ENCODE assay signal across 8 cellular contexts in genomic region chr1:234724517-234725176, GRCh38.
DNase-seq lines count a peak whose midpoint lies in the region; ATAC-seq and TF ChIP-seq lines count a peak whose summit lies in the region.

No MANE protein-coding gene starts in this region.

- H3K4me3 ChIP-seq in SJCRH30 (peak overlapping the region; percentile 45), tibial nerve (peak overlapping the region in 2 of 4 donors; percentile 7 to 25), HAP-1 (no peak overlapping the region)

- DNase-seq in DMS79 treated with DMSO at 0.1 percent for 48 hours (lab: John Stamatoyannopoulos, UW) (peak; percentile 86), SJCRH30 (no peak), cerebellar cortex (ENCODE audit: low spot score) (peak; percentile 89), memory B cell (ENCODE audit: low spot score in 2 of 2) (no peak), tibial nerve (ENCODE audit: low spot score in 2 of 2) (peak in 1 of 2 donors; percentile 59), HAP-1 (ENCODE audit: low spot score in 2 of 2) (no peak)

- 1 to 5% methylated on average over 16 of the region's 16 CpGs for WGBS in tibial nerve, 2 donors

- in situ Hi-C loops in HAP-1 (cut with MboI; ENCODE audit: low sequenced_read_pairs): loop anchor here (10.0 to 25.0 kb wide), 2 partner anchors 113 to 120 kb away; no protein-coding TSS in a partner anchor

- H3K9me3 ChIP-seq in SJCRH30 (replicated peaks) (no peaks in the 10 kb centered on the region), tibial nerve (no peaks in the 10 kb centered on the region), HAP-1 (no peaks in the 10 kb centered on the region)

- no peak for TF ChIP-seq POLR2A in tibial nerve (IDR thresholded peaks at IDR 0.05)

- ATAC-seq in HG02885 (IDR thresholded peaks at IDR 0.05; ENCODE audit: poor library complexity, unreplicated experiment): peak; percentile 15
- ATAC-seq in memory B cell (ENCODE audit: low read depth): no peak
- ATAC-seq in HG03457 (IDR thresholded peaks at IDR 0.05; ENCODE audit: unreplicated experiment): no peak

- H3K27me3 ChIP-seq in SJCRH30 (no peaks in the 10 kb centered on the region), tibial nerve (no peaks in the 10 kb centered on the region), HAP-1 (ENCODE audit: low read depth) (no peaks in the 10 kb centered on the region)

- H3K36me3 ChIP-seq in SJCRH30 (no peaks in the 10 kb centered on the region), tibial nerve (no peaks in the 10 kb centered on the region), HAP-1 (replicated peaks) (no peaks in the 10 kb centered on the region)

- TF ChIP-seq EP300 in tibial nerve (IDR thresholded peaks at IDR 0.05): no peak

- peak overlapping the region; percentile 86 for H3K27ac Mint-ChIP-seq in memory B cell

- peaks cover 24% of the 10 kb centered on the region for H3K4me1 Mint-ChIP-seq in memory B cell

- peak overlapping the region; percentile 73 for H3K4me3 Mint-ChIP-seq in memory B cell

- H3K27me3 Mint-ChIP-seq in memory B cell: no peaks in the 10 kb centered on the region

- H3K4me1 ChIP-seq in SJCRH30 (peaks cover 35% of the 10 kb centered on the region), tibial nerve (peaks cover 10 to 86% (median 75%) of the 10 kb centered on the region in 4 donors), HAP-1 (peaks cover 22% of the 10 kb centered on the region)

- H3K27ac ChIP-seq in SJCRH30 (peak overlapping the region; percentile 90), tibial nerve (peak overlapping the region; percentile 91 to 97 (median 93))

- H3K36me3 Mint-ChIP-seq in memory B cell: no peaks in the 10 kb centered on the region

- TF ChIP-seq CTCF in tibial nerve (IDR thresholded peaks at IDR 0.05): no peak

- no peaks in the 10 kb centered on the region for H3K9me3 Mint-ChIP-seq in memory B cell

Comparison
In these comparisons a context has a peak if more than half of its experiments do, and no peak if none do; other contexts are left out.
1. DNase-seq: peak in DMS79 treated with DMSO at 0.1 percent for 48 hours (single experiment) and cerebellar cortex (single experiment); none in SJCRH30 (0 of 2), memory B cell (0 of 2) and HAP-1 (0 of 2).